Comparison of ENCODE assay signal across 29 cellular contexts in the genomic region with DNA sequence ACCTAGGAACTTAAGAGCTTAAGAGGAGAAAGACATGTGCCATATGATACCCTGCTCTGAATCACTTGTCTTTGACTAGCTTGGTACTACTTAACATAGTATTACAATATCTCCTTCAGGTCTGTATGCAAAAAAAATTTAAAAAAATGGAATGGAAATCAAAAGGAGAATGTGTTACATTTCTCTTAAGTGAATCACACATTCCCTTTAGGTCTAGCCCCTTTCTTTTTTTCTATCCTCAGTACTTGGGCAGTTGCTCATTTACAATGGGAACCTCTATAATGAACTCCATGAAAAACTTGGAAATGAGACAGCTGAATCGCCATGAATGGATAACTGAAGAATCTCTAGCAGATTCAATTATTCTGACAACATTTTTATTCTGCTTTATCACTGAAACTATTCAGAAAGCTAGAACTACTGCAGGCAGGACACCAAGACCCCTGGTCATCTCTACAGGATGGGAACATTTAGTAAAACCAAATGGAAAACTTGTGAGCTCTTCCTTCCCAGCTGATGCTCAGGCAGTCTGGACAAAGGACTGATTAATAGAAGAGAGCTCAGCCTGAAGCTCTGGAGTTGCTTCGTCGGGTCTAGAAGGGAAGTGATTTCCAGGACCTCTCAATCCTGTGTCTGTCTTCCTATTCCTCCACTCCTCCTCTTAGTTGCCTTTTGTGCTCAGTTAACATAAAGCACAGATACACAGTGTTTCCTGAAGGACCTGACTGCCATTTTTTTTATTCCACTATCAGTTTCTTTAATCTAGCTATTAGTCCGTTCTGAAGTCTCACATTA. TPM values are rescaled to one million over a fixed set of nuclear protein-coding genes. Genes with fewer than 3 reads are reported as not detected.
"Had no signal": no experiment of that assay in that cellular context is flagged by ENCODE, and none has a peak within 500 bp of the region (broad histone marks: within the 10 kb centered on the region; RNA-seq: fewer than 3 reads in every experiment).

No MANE protein-coding gene starts in this region.

- H3K36me3 ChIP-seq: esophagus squamous epithelium, gastrocnemius medialis, heart left ventricle, left ventricle myocardium inferior, lower lobe of right lung, stomach, thyroid gland, vagina had no signal

- H3K4me1 Mint-ChIP-seq: naive B cell; nephron; stimulated activated effector memory CD8-positive, alpha-beta T cell treated with anti-CD3 and anti-CD28 coated beads, Interleukin-12 subunit alpha, Interleukin-12 subunit beta, amount 100 ng/mL, for 72 hours had no signal

- DNase-seq: dermis blood vessel endothelial cell; effector memory CD4-positive, alpha-beta T cell; erythroblast; esophagus squamous epithelium; gastrocnemius medialis; heart left ventricle; left cardiac atrium; left ventricle myocardium inferior; lower lobe of right lung; naive B cell; nucleus accumbens; posterior cingulate gyrus; psoas muscle; retina; stimulated activated CD4-positive, alpha-beta T cell treated with anti-CD3 and anti-CD28 coated beads, Interleukin-12 subunit alpha, Interleukin-12 subunit beta, amount 100 ng/mL, for 4 hours; stimulated activated CD4-positive, alpha-beta T cell treated with anti-CD3 and anti-CD28 coated beads, Interleukin-1b, Interleukin-23, amount 100 ng/mL, for 48 hours; stimulated activated CD4-positive, alpha-beta T cell treated with anti-CD3 and anti-CD28 coated beads, Interleukin-4, amount 100 ng/mL, for 24 hours; stimulated activated naive CD4-positive, alpha-beta T cell treated with Interleukin-2 at 50 U/mL for 16 hours; stomach; thyroid gland had no signal

- H3K4me3 ChIP-seq: coronary artery, esophagus squamous epithelium, gastrocnemius medialis, heart left ventricle, hepatocyte, left ventricle myocardium inferior, lower lobe of right lung, psoas muscle, smooth muscle cell, stomach, thyroid gland, vagina had no signal

- H3K27ac ChIP-seq: coronary artery, esophagus squamous epithelium, gastrocnemius medialis, heart left ventricle, hepatocyte, left ventricle myocardium inferior, lower lobe of right lung, psoas muscle, stomach, thyroid gland, vagina had no signal

- H3K9me3 ChIP-seq: esophagus squamous epithelium, gastrocnemius medialis, lower lobe of right lung, thyroid gland, vagina had no signal

- H3K4me3 Mint-ChIP-seq: naive B cell; nephron; stimulated activated effector memory CD8-positive, alpha-beta T cell treated with anti-CD3 and anti-CD28 coated beads, Interleukin-12 subunit alpha, Interleukin-12 subunit beta, amount 100 ng/mL, for 72 hours had no signal

- H3K27ac Mint-ChIP-seq: naive B cell; nephron; stimulated activated effector memory CD8-positive, alpha-beta T cell treated with anti-CD3 and anti-CD28 coated beads, Interleukin-12 subunit alpha, Interleukin-12 subunit beta, amount 100 ng/mL, for 72 hours had no signal

- H3K36me3 Mint-ChIP-seq: stimulated activated effector memory CD8-positive, alpha-beta T cell treated with anti-CD3 and anti-CD28 coated beads, Interleukin-12 subunit alpha, Interleukin-12 subunit beta, amount 100 ng/mL, for 72 hours had no signal

- H3K4me1 ChIP-seq: esophagus squamous epithelium, gastrocnemius medialis, heart left ventricle, left ventricle myocardium inferior, lower lobe of right lung, psoas muscle, stomach, thyroid gland, vagina had no signal

- ATAC-seq: gastrocnemius medialis; heart left ventricle; left cardiac atrium; lower lobe of right lung; psoas muscle; sciatic nerve; stimulated activated effector memory CD8-positive, alpha-beta T cell treated with anti-CD3 and anti-CD28 coated beads, Interleukin-12 subunit alpha, Interleukin-12 subunit beta, amount 100 ng/mL, for 72 hours had no signal

RNA-seq across cellular contexts. Expression of a gene that starts 54.0 kb away (rescaled TPM):
- total RNA-seq: dermis blood vessel endothelial cell, mononuclear cell, osteocyte had no signal
